ENCODE assay signal across 8 cellular contexts in genomic region chr9:4366649-4367330, GRCh38.
A peak's percentile ranks its signal among the peaks of the same experiment; 100 is the strongest.
DNase-seq lines count a peak whose midpoint lies in the region; ATAC-seq, FAIRE-seq and TF ChIP-seq lines count a peak whose summit lies in the region.

No MANE protein-coding gene starts in this region.

- H3K36me3 Mint-ChIP-seq in activated CD4-positive, alpha-beta memory T cell treated with anti-CD3 and anti-CD28 coated beads, Interleukin-2, amount 10 ng/mL, durations not matched to agents 7 days and 5 days (ENCODE audit: low read depth) = no peaks in the 10 kb centered on the region

- peak; percentile 91 for FAIRE-seq in A204.1 (lab: Jason Lieb, UNC)

- DNase-seq in GM10266 (ENCODE audit: extremely low spot score) = peak; percentile 40
- peak; percentile 19 for DNase-seq in NCI-H2107 treated with DMSO at 0.1 percent for 48 hours (lab: John Stamatoyannopoulos, UW; ENCODE audit: unreplicated experiment)
- DNase-seq in activated CD4-positive, alpha-beta memory T cell treated with anti-CD3 and anti-CD28 coated beads, Interleukin-2, amount 10 ng/mL, durations not matched to agents 7 days and 5 days = peak; percentile 24
- peak; percentile 58 for DNase-seq in fibroblast of peridontal ligament (ENCODE audit: extremely low read depth)
- peak; percentile 48 for DNase-seq in occipital lobe (lab: John Stamatoyannopoulos, UW)
- DNase-seq in KG1 (lab: John Stamatoyannopoulos, UW) = no peak

- no peak overlapping the region for H3K27ac Mint-ChIP-seq in activated CD4-positive, alpha-beta memory T cell treated with anti-CD3 and anti-CD28 coated beads, Interleukin-2, amount 10 ng/mL, durations not matched to agents 7 days and 5 days

- peaks cover 11% of the 10 kb centered on the region for H3K27me3 Mint-ChIP-seq in activated CD4-positive, alpha-beta memory T cell treated with anti-CD3 and anti-CD28 coated beads, Interleukin-2, amount 10 ng/mL, durations not matched to agents 7 days and 5 days

- H3K9me3 Mint-ChIP-seq in activated CD4-positive, alpha-beta memory T cell treated with anti-CD3 and anti-CD28 coated beads, Interleukin-2, amount 10 ng/mL, durations not matched to agents 7 days and 5 days = no peaks in the 10 kb centered on the region

- peaks cover 2% of the 10 kb centered on the region for H3K4me1 Mint-ChIP-seq in activated CD4-positive, alpha-beta memory T cell treated with anti-CD3 and anti-CD28 coated beads, Interleukin-2, amount 10 ng/mL, durations not matched to agents 7 days and 5 days

- CTCF ChIA-PET in activated CD4-positive, alpha-beta memory T cell treated with anti-CD3 and anti-CD28 coated beads, Interleukin-2, amount 10 ng/mL, durations not matched to agents 7 days and 5 days (lab: Charles Lee) = interaction anchor here (0.6 to 3.9 kb wide), 19 partner anchors 9 to 635 kb away, joined by 3 to 46 read pairs (median 4); no protein-coding TSS in a partner anchor

- no peak for ATAC-seq in HG03159 (IDR thresholded peaks at IDR 0.05; ENCODE audit: unreplicated experiment)

- peak; percentile 71 for TF ChIP-seq CTCF in GM10266 (IDR thresholded peaks at IDR 0.05; ENCODE audit: control insufficient read depth, insufficient read depth, low read depth, missing control alignments)

- POLR2A ChIA-PET in activated CD4-positive, alpha-beta memory T cell treated with anti-CD3 and anti-CD28 coated beads, Interleukin-2, amount 10 ng/mL, durations not matched to agents 7 days and 5 days (lab: Charles Lee) = interaction anchor here (0.6 kb wide), 1 partner anchor 938 kb away, joined by 3 read pairs; the partner anchor contains the start of gene RLN2

- no peak overlapping the region for H3K4me3 Mint-ChIP-seq in activated CD4-positive, alpha-beta memory T cell treated with anti-CD3 and anti-CD28 coated beads, Interleukin-2, amount 10 ng/mL, durations not matched to agents 7 days and 5 days
